ENCODE assay signal across 25 cellular contexts in genomic region chr6:124522335-124522734, GRCh38.
"Had no signal": no experiment of that assay in that cellular context is flagged by ENCODE, and none has a peak within 500 bp of the region (broad histone marks: within the 10 kb centered on the region; RNA-seq: fewer than 3 reads in every experiment).

No MANE protein-coding gene starts in this region.

- H3K4me1 ChIP-seq: colonic mucosa, esophagus muscularis mucosa, esophagus squamous epithelium, foreskin keratinocyte, gastrocnemius medialis, gastroesophageal sphincter, heart left ventricle, heart right ventricle had no signal

- H3K4me3 ChIP-seq: colonic mucosa, coronary artery, dorsolateral prefrontal cortex, esophagus muscularis mucosa, esophagus squamous epithelium, gastrocnemius medialis, gastroesophageal sphincter, heart left ventricle, heart right ventricle, hepatocyte had no signal

- ATAC-seq: effector memory CD8-positive, alpha-beta T cell; esophagus mucosa; foreskin keratinocyte; gastrocnemius medialis; gastroesophageal sphincter; heart left ventricle; heart right ventricle had no signal

- H3K79me2 ChIP-seq: hepatocyte had no signal

- H3K9me3 ChIP-seq: colonic mucosa, esophagus muscularis mucosa, esophagus squamous epithelium, gastrocnemius medialis, gastroesophageal sphincter, heart left ventricle, heart right ventricle had no signal

- H3K27me3 ChIP-seq: colonic mucosa, dorsolateral prefrontal cortex, esophagus muscularis mucosa, esophagus squamous epithelium, foreskin keratinocyte, gastrocnemius medialis, gastroesophageal sphincter, heart left ventricle, heart right ventricle, hepatocyte had no signal

- H3K4me2 ChIP-seq: hepatocyte had no signal

- DNase-seq: colonic mucosa; cortex of kidney; dermis blood vessel endothelial cell; dorsolateral prefrontal cortex; effector CD4-positive, alpha-beta T cell; effector CD8-positive, alpha-beta T cell; effector memory CD4-positive, alpha-beta T cell; effector memory CD8-positive, alpha-beta T cell; endodermal cell; erythroblast; esophagus squamous epithelium; foreskin fibroblast; foreskin keratinocyte; foreskin melanocyte; gastrocnemius medialis; glutamatergic neuron; head of caudate nucleus; heart left ventricle; heart right ventricle had no signal

- H2AFZ ChIP-seq: hepatocyte had no signal

- H3K27ac ChIP-seq: colonic mucosa, coronary artery, dorsolateral prefrontal cortex, epithelial cell of prostate, esophagus muscularis mucosa, esophagus squamous epithelium, foreskin keratinocyte, gastrocnemius medialis, gastroesophageal sphincter, heart left ventricle, heart right ventricle, hepatocyte had no signal

- H3K36me3 ChIP-seq: colonic mucosa, esophagus muscularis mucosa, esophagus squamous epithelium, gastrocnemius medialis, gastroesophageal sphincter, heart left ventricle, heart right ventricle had no signal
